In the genomic region with DNA sequence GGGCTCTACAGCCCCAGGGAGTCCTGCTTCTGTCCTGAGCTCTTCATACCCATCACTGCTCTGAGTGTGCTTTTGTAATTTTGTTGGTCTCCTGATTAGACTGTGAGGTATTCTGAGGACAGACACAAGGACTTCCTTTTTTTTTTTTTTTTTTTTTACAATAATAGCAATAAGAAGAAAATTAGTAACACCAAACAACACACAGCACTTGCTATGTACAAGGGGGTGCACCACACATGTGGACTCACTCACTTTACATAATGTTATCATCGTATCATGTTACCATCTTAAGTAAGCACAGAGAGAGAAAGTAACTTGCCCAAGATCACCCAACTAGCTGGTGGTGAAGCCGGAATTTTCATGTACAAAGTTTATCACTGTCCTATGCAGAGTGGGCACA, we compare ENCODE assay signal across 9 cellular contexts. TPM values are rescaled to one million over a fixed set of nuclear protein-coding genes. Genes with fewer than 3 reads are reported as not detected.
A peak's percentile ranks its signal among the peaks of the same experiment; 100 is the strongest.
DNase-seq lines count a peak whose midpoint lies in the region; ATAC-seq and TF ChIP-seq lines count a peak whose summit lies in the region.
"Had no signal": no experiment of that assay in that cellular context is flagged by ENCODE, and none has a peak within 500 bp of the region (broad histone marks: within the 10 kb centered on the region; RNA-seq: fewer than 3 reads in every experiment).

No MANE protein-coding gene starts in this region.

- H3K36me3 Mint-ChIP-seq in CD14-positive monocyte (peaks cover 73 to 81% of the 10 kb centered on the region in 2 donors), H9 (ENCODE audit: insufficient read depth in 1 of 3, low read depth in 3 of 3) (peaks cover 0 to 2% (median 0%) of the 10 kb centered on the region in 3 experiments; a peak in 2 of 7 replicates), mesothelial cell of epicardium (no peaks in the 10 kb centered on the region)

- ATAC-seq in left colon, result no peak

- H4K8ac ChIP-seq in H9 (replicated peaks; ENCODE audit: insufficient read length, low read depth, low read length), result no peak overlapping the region

- H2BK120ac ChIP-seq in H9 (ENCODE audit: low read depth, low read length, poor library complexity, severe bottlenecking), result no peak overlapping the region

- no peak overlapping the region for H3T11ph ChIP-seq in H9 (ENCODE audit: low read length)

- no peak overlapping the region for H4K5ac ChIP-seq in H9 (ENCODE audit: insufficient read length, low read depth, low read length)

- H2AFZ ChIP-seq in H9 (ENCODE audit: low read length), result no peak overlapping the region

- H3K9me3 ChIP-seq in H9 (ENCODE audit: control insufficient read depth, low read depth, low read length), result no peaks in the 10 kb centered on the region

- no peak overlapping the region for H3K27ac ChIP-seq in H9 (ENCODE audit: insufficient read length, low read depth, low read length)

- H3K9ac ChIP-seq in H9 (ENCODE audit: extremely low read depth, insufficient read length, low read length), result no peak overlapping the region

- H3K27ac Mint-ChIP-seq in CD14-positive monocyte (peak overlapping the region; percentile 87 to 100 (median 100)), H9 (peak overlapping the region in 1 of 3 experiments; percentile 96; a peak in 4 of 7 replicates), mesothelial cell of epicardium (peak overlapping the region; percentile 78)
- H3K27ac Mint-ChIP-seq: activated CD4-positive, alpha-beta memory T cell treated with anti-CD3 and anti-CD28 coated beads, Interleukin-2, amount 10 ng/mL, durations not matched to agents 7 days and 5 days had no signal

- no peak overlapping the region for H3K56ac ChIP-seq in H9 (ENCODE audit: insufficient read length, low read depth, low read length)

- H3K4me1 ChIP-seq in H9 (ENCODE audit: insufficient read depth, low read length), result peaks cover 4% of the 10 kb centered on the region; the same call in 1 of the 2 replicates

- H3K14ac ChIP-seq in H9 (ENCODE audit: insufficient read depth, low read length), result no peak overlapping the region

- TF ChIP-seq CTCF in CD14-positive monocyte (IDR thresholded peaks at IDR 0.05), result no peak
- no peak for TF ChIP-seq CTCF in H9 (conservative IDR thresholded peaks at IDR 0.05)
- no peak for TF ChIP-seq CTCF in mesothelial cell of epicardium (IDR thresholded peaks at IDR 0.05; ENCODE audit: unreplicated experiment)

- no peak overlapping the region for H3K18ac ChIP-seq in H9 (ENCODE audit: insufficient read length, low read depth, low read length)

- no peak overlapping the region for H2BK12ac ChIP-seq in H9 (ENCODE audit: insufficient read length, low read depth, low read length)

- H3K4me1 Mint-ChIP-seq in CD14-positive monocyte (peaks cover 80% of the 10 kb centered on the region), H9 (peaks cover 49 to 55% of the 10 kb centered on the region in 2 experiments), mesothelial cell of epicardium (peaks cover 77% of the 10 kb centered on the region)

- intact Hi-C loops in CD14-positive monocyte (cut with micrococcal nuclease) (no loop called here), left colon (cut with DNase I, micrococcal nuclease) (no loop called here)

- peak overlapping the region; percentile 55 for H3K4me2 ChIP-seq in H9 (ENCODE audit: insufficient read depth, insufficient read length, low read length)

- no peak overlapping the region for H3K4ac ChIP-seq in H9 (ENCODE audit: low read depth, low read length)

- no peak overlapping the region for H2BK20ac ChIP-seq in H9 (ENCODE audit: low read depth, low read length, poor library complexity, severe bottlenecking)

- H3K23me2 ChIP-seq in H9 (ENCODE audit: insufficient read length, low read depth, low read length, poor library complexity, severe bottlenecking), result no peaks in the 10 kb centered on the region

- WGBS in H9 (ENCODE audit: extremely low coverage, insufficient read length, low lambda C conversion rate), result no CpG with 5 or more reads among the region's 2 CpGs

- no peak overlapping the region for H2BK5ac ChIP-seq in H9 (ENCODE audit: insufficient read length, low read length)

- H2AK5ac ChIP-seq in H9 (ENCODE audit: insufficient read length, low read length), result no peak overlapping the region

- H3K27me3 Mint-ChIP-seq in CD14-positive monocyte (ENCODE audit: low read depth in 3 of 3) (peaks cover 0 to 4% (median 3%) of the 10 kb centered on the region in 3 donors), H9 (ENCODE audit: low read depth) (no peaks in the 10 kb centered on the region), mesothelial cell of epicardium (ENCODE audit: low read depth) (peaks cover 2% of the 10 kb centered on the region)
- H3K27me3 Mint-ChIP-seq: activated CD4-positive, alpha-beta memory T cell treated with anti-CD3 and anti-CD28 coated beads, Interleukin-2, amount 10 ng/mL, durations not matched to agents 7 days and 5 days had no signal

- H3K79me1 ChIP-seq in H9 (ENCODE audit: insufficient read depth, low read depth, low read length, poor library complexity, severe bottlenecking), result no peaks in the 10 kb centered on the region

- H4K20me1 ChIP-seq in H9 (ENCODE audit: control insufficient read depth, insufficient read depth, insufficient read length), result no peaks in the 10 kb centered on the region

- H3K9me3 Mint-ChIP-seq in CD14-positive monocyte, result no peaks in the 10 kb centered on the region
- no peaks in the 10 kb centered on the region; a peak in 1 of 5 replicates for H3K9me3 Mint-ChIP-seq in H9
- no peaks in the 10 kb centered on the region for H3K9me3 Mint-ChIP-seq in mesothelial cell of epicardium
- H3K9me3 Mint-ChIP-seq: activated CD4-positive, alpha-beta memory T cell treated with anti-CD3 and anti-CD28 coated beads, Interleukin-2, amount 10 ng/mL, durations not matched to agents 7 days and 5 days had no signal

- H3K27me3 ChIP-seq in H9 (ENCODE audit: insufficient read depth, low read length), result no peaks in the 10 kb centered on the region

- DNase-seq in CD14-positive monocyte (ENCODE audit: low spot score) (peak; percentile 69), H9 (no peak), amniotic epithelial cell (ENCODE audit: low read depth) (peak; percentile 62), mesothelial cell of epicardium (ENCODE audit: low spot score in 2 of 2, unreplicated experiment in 2 of 2) (no peak), superior temporal gyrus (ENCODE audit: extremely low spot score) (no peak), DMS53 treated with DMSO at 0.1 percent for 48 hours (lab: John Stamatoyannopoulos, UW; ENCODE audit: unreplicated experiment) (no peak), left colon (no peak)
- DNase-seq in activated CD4-positive, CD25-positive, alpha-beta regulatory T cell (lab: John Stamatoyannopoulos, UW), result no peak
- DNase-seq: activated CD4-positive, alpha-beta memory T cell treated with anti-CD3 and anti-CD28 coated beads, Interleukin-2, amount 10 ng/mL, durations not matched to agents 7 days and 5 days had no signal

- H3K4me3 Mint-ChIP-seq in CD14-positive monocyte (peak overlapping the region in 1 of 2 donors; percentile 72), H9 (peak overlapping the region in 1 of 2 experiments; percentile 64; a peak in 3 of 5 replicates), mesothelial cell of epicardium (no peak overlapping the region)
- H3K4me3 Mint-ChIP-seq: activated CD4-positive, alpha-beta memory T cell treated with anti-CD3 and anti-CD28 coated beads, Interleukin-2, amount 10 ng/mL, durations not matched to agents 7 days and 5 days had no signal

- no peak overlapping the region for H4K91ac ChIP-seq in H9 (ENCODE audit: insufficient read length, low read depth, low read length)

- H3K79me2 ChIP-seq in H9 (ENCODE audit: insufficient read depth, low read length), result no peaks in the 10 kb centered on the region

- no peak overlapping the region for H2BK15ac ChIP-seq in H9 (ENCODE audit: low read depth, low read length)

- H3K23ac ChIP-seq in H9 (ENCODE audit: insufficient read length, low read depth, low read length), result no peak overlapping the region

RNA-seq across cellular contexts. Expression of gene MBP, which starts 34.5 kb away (rescaled TPM):
- 10 to 100 TPM; 50.4 to 81.0 TPM for polyA plus RNA-seq in CD14-positive monocyte
- total RNA-seq in H9 (2021) (5.2 and 8.6 TPM in 2 replicates), mesothelial cell of epicardium (19.1 to 20.8 TPM (median 20.6 TPM) in 3 replicates), left colon (10 to 100 TPM; 48.5 to 51.6 TPM)

Comparison
In these comparisons a context has a peak if more than half of its experiments do, and no peak if none do; other contexts are left out.
1. DNase-seq: peak in CD14-positive monocyte (single experiment) and amniotic epithelial cell (single experiment); none in H9 (single experiment), mesothelial cell of epicardium (0 of 2), superior temporal gyrus (single experiment), activated CD4-positive, CD25-positive, alpha-beta regulatory T cell (0 of 4), DMS53 treated with DMSO at 0.1 percent for 48 hours (single experiment) and left colon (0 of 2).